In the genomic region with DNA sequence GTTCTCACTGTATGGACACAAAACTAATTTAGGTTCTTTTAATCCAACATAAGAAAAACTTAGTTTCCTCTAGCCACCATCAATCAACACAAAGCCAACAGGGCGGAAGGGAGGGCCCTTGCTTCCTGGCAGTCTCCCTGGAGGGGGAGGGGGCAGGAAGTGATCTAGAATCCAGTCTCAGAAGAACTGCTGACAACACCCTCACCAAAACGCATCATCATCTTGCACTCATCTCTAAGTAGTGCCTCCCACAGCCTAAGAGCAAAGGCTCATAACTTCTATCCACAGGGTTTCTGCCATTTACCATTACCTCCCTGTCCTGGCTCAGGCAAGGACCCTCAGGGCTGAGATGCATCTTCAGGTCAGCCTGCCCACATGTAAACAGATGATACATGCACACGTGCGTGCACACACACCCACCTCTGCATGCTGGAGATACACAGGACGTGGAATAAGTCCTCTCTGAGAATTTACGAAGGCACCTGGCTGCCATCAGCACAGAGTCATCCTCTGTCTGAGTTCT, we compare ENCODE assay signal across 9 cellular contexts. TPM values are rescaled to one million over a fixed set of nuclear protein-coding genes. Genes with fewer than 3 reads are reported as not detected.
DNase-seq lines count a peak whose midpoint lies in the region; ATAC-seq and TF ChIP-seq lines count a peak whose summit lies in the region.
"Had no signal": no experiment of that assay in that cellular context is flagged by ENCODE, and none has a peak within 500 bp of the region (broad histone marks: within the 10 kb centered on the region; RNA-seq: fewer than 3 reads in every experiment).

No MANE protein-coding gene starts in this region.

- H2AFZ ChIP-seq in SK-N-SH (ENCODE audit: low read depth): peak overlapping the region; percentile 52; the same call in 1 of the 2 replicates

- peaks cover 28% of the 10 kb centered on the region for H3F3A ChIP-seq in SK-N-SH (replicated peaks; ENCODE audit: insufficient read depth)

- H3K4me3 Mint-ChIP-seq in activated T-cell treated with anti-CD3 and anti-CD28 coated beads, Interleukin-2, amount 50 U/mL, for 4 hours: peak overlapping the region; percentile 41

- H3K9me3 ChIP-seq in SK-N-SH: no peaks in the 10 kb centered on the region
- no peaks in the 10 kb centered on the region for H3K9me3 ChIP-seq in thymus (ENCODE audit: control insufficient read depth)

- H3K27me3 ChIP-seq in SK-N-SH (ENCODE audit: insufficient read depth): no peaks in the 10 kb centered on the region
- no peaks in the 10 kb centered on the region for H3K27me3 ChIP-seq in thymus (ENCODE audit: control insufficient read depth, insufficient read depth)

- H3K4me1 ChIP-seq in SK-N-SH (ENCODE audit: control insufficient read depth in 1 of 2, insufficient read depth in 2 of 2, low read depth in 1 of 2, low read length in 1 of 2): peaks cover 10 to 44% of the 10 kb centered on the region in 2 experiments; a peak in 3 of 4 replicates
- H3K4me1 ChIP-seq in thymus (ENCODE audit: control insufficient read depth, insufficient read depth, low read length): peaks cover 30% of the 10 kb centered on the region

- CTCF ChIA-PET in SK-N-SH (lab: Yijun Ruan, JAX): no interaction called here

- no peak for TF ChIP-seq EP300 in SK-N-SH (IDR thresholded peaks at IDR 0.05; ENCODE audit: borderline replicate concordance in 1 of 2, low read depth in 1 of 2, low read length in 1 of 2)

- peaks cover 83% of the 10 kb centered on the region for H3K4me1 Mint-ChIP-seq in activated T-cell treated with anti-CD3 and anti-CD28 coated beads, Interleukin-2, amount 50 U/mL, for 4 hours (ENCODE audit: low read depth)

- H3K9ac ChIP-seq in SK-N-SH: no peak overlapping the region

- H3K4me3 ChIP-seq in SK-N-SH (ENCODE audit: low read depth in 2 of 2, low read length in 1 of 2) (no peak overlapping the region), thymus (ENCODE audit: low read length) (no peak overlapping the region)

- peaks cover 20% of the 10 kb centered on the region for H3K79me2 ChIP-seq in SK-N-SH (ENCODE audit: insufficient read depth)

- no peaks in the 10 kb centered on the region for H3K27me3 Mint-ChIP-seq in activated T-cell treated with anti-CD3 and anti-CD28 coated beads, Interleukin-2, amount 50 U/mL, for 4 hours (ENCODE audit: low read depth)

- H3K36me3 ChIP-seq in SK-N-SH (replicated peaks in 1 of 2; ENCODE audit: control insufficient read depth in 1 of 2, insufficient read depth in 2 of 2, low read length in 1 of 2) (no peaks in the 10 kb centered on the region), thymus (ENCODE audit: control insufficient read depth, insufficient read depth) (no peaks in the 10 kb centered on the region)

- DNase-seq in SK-N-SH (no peak), islet precursor cell (peak; percentile 70), NCI-H187 (lab: John Stamatoyannopoulos, UW) (no peak)
- peak; percentile 57 for DNase-seq in activated T-cell treated with anti-CD3 and anti-CD28 coated beads, Interleukin-2, amount 50 U/mL, for 4 hours
- DNase-seq: NCI-H510A had no signal

- H3K27ac ChIP-seq in SK-N-SH (ENCODE audit: low read depth in 2 of 2, low read length in 1 of 2): peak overlapping the region in 1 of 2 experiments; percentile 40; a peak in 2 of 4 replicates
- H3K27ac ChIP-seq in thymus (ENCODE audit: low read depth): peak overlapping the region; percentile 86

- 0 out of 2 replicates have a peak overlapping the region, but pooled peaks have one; percentile 20 for H3K4me2 ChIP-seq in SK-N-SH

- 76% methylated on average over 6 of the region's 6 CpGs for WGBS in SK-N-SH (ENCODE audit: low lambda C conversion rate)
- 23% methylated on average over 6 of the region's 6 CpGs for WGBS in thymus

- no peak; the same call in 2 of the 3 replicates for ATAC-seq in SK-N-SH treated with all-trans-retinoic acid at 6 μM for 48 hours
- ATAC-seq in activated T-cell treated with anti-CD3 and anti-CD28 coated beads, Interleukin-2, amount 50 U/mL, for 4 hours: peak; percentile 89 to 98
- ATAC-seq in HG03097 (IDR thresholded peaks at IDR 0.05; ENCODE audit: low FRiP score, unreplicated experiment): no peak
- no peak for ATAC-seq in HG02973 (IDR thresholded peaks at IDR 0.05; ENCODE audit: unreplicated experiment)

- no peaks in the 10 kb centered on the region for H3K9me2 ChIP-seq in SK-N-SH

- no peaks in the 10 kb centered on the region for H4K20me1 ChIP-seq in SK-N-SH (ENCODE audit: insufficient read depth)

- H3K9me3 Mint-ChIP-seq in activated T-cell treated with anti-CD3 and anti-CD28 coated beads, Interleukin-2, amount 50 U/mL, for 4 hours: no peaks in the 10 kb centered on the region

- POLR2A ChIA-PET in SK-N-SH (lab: Yijun Ruan, JAX): no interaction called here

- H3K36me3 Mint-ChIP-seq in activated T-cell treated with anti-CD3 and anti-CD28 coated beads, Interleukin-2, amount 50 U/mL, for 4 hours (ENCODE audit: insufficient read depth): no peaks in the 10 kb centered on the region

- no peak for TF ChIP-seq CTCF in SK-N-SH (IDR thresholded peaks at IDR 0.05)

- TF ChIP-seq RAD21 in SK-N-SH (IDR thresholded peaks at IDR 0.05; ENCODE audit: low read length): no peak

TF ChIP-seq in SK-N-SH, 30 proteins besides CTCF, POLR2A, EP300 and RAD21:
- TF ChIP-seq TCF12 (IDR thresholded peaks at IDR 0.05): no peak
- TF ChIP-seq, protein P1, sequence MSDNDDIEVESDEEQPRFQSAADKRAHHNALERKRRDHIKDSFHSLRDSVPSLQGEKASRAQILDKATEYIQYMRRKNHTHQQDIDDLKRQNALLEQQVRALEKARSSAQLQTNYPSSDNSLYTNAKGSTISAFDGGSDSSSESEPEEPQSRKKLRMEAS (IDR thresholded peaks at IDR 0.05; ENCODE audit: low read depth): no peak
- TF ChIP-seq, protein P2, sequence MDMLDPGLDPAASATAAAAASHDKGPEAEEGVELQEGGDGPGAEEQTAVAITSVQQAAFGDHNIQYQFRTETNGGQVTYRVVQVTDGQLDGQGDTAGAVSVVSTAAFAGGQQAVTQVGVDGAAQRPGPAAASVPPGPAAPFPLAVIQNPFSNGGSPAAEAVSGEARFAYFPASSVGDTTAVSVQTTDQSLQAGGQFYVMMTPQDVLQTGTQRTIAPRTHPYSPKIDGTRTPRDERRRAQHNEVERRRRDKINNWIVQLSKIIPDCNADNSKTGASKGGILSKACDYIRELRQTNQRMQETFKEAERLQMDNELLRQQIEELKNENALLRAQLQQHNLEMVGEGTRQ (IDR thresholded peaks at IDR 0.05; ENCODE audit: borderline replicate concordance, low read depth, low read length): no peak
- TF ChIP-seq, protein P3, sequence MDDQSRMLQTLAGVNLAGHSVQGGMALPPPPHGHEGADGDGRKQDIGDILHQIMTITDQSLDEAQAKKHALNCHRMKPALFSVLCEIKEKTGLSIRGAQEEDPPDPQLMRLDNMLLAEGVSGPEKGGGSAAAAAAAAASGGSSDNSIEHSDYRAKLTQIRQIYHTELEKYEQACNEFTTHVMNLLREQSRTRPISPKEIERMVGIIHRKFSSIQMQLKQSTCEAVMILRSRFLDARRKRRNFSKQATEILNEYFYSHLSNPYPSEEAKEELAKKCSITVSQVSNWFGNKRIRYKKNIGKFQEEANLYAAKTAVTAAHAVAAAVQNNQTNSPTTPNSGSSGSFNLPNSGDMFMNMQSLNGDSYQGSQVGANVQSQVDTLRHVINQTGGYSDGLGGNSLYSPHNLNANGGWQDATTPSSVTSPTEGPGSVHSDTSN (IDR thresholded peaks at IDR 0.05): peak; percentile 32; the same call in 1 of the 2 replicates
TF ChIP-seq in SK-N-SH: peak in this region for 1.

TF ChIP-seq in SK-N-SH treated with all-trans-retinoic acid at 6 μM for 48 hours, 23 proteins besides CTCF, POLR2A, EP300 and RAD21 (continues in another document):
- no peak for TF ChIP-seq ZNF565 (CRISPR knock-in tag; conservative IDR thresholded peaks at IDR 0.05; ENCODE audit: low read depth)
- no peak for TF ChIP-seq OSR1 (CRISPR knock-in tag; IDR thresholded peaks at IDR 0.05)
- no peak for TF ChIP-seq ZFP30 (CRISPR knock-in tag; IDR thresholded peaks at IDR 0.05)
- TF ChIP-seq ZFP3 (CRISPR knock-in tag; IDR thresholded peaks at IDR 0.05): no peak
- TF ChIP-seq, protein P4, sequence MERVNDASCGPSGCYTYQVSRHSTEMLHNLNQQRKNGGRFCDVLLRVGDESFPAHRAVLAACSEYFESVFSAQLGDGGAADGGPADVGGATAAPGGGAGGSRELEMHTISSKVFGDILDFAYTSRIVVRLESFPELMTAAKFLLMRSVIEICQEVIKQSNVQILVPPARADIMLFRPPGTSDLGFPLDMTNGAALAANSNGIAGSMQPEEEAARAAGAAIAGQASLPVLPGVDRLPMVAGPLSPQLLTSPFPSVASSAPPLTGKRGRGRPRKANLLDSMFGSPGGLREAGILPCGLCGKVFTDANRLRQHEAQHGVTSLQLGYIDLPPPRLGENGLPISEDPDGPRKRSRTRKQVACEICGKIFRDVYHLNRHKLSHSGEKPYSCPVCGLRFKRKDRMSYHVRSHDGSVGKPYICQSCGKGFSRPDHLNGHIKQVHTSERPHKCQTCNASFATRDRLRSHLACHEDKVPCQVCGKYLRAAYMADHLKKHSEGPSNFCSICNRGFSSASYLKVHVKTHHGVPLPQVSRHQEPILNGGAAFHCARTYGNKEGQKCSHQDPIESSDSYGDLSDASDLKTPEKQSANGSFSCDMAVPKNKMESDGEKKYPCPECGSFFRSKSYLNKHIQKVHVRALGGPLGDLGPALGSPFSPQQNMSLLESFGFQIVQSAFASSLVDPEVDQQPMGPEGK (CRISPR knock-in tag; IDR thresholded peaks at IDR 0.05; ENCODE audit: borderline replicate concordance): no peak
- TF ChIP-seq ZC3H10 (CRISPR knock-in tag; IDR thresholded peaks at IDR 0.05): no peak
- no peak for TF ChIP-seq ISL1 (CRISPR knock-in tag; IDR thresholded peaks at IDR 0.05)
- TF ChIP-seq ZNF8 (CRISPR knock-in tag; IDR thresholded peaks at IDR 0.05): no peak
- no peak for TF ChIP-seq ZNF70 (CRISPR knock-in tag; IDR thresholded peaks at IDR 0.05)
- TF ChIP-seq TCF4 (CRISPR knock-in tag; IDR thresholded peaks at IDR 0.05; ENCODE audit: borderline replicate concordance): no peak
- TF ChIP-seq ARNTL (CRISPR knock-in tag; IDR thresholded peaks at IDR 0.05; ENCODE audit: borderline replicate concordance, low read depth): no peak

RNA-seq across cellular contexts. Expression of a gene that starts 20.5 kb away (rescaled TPM):
- polyA plus RNA-seq in SK-N-SH (2012; rRNA removed) (6.2 and 6.4 TPM in 2 replicates), thymus (12.1 TPM)
- 6.9 and 7.3 TPM in 2 replicates for polyA plus RNA-seq in SK-N-SH (2012; cell fraction: cytosol; rRNA removed)
- 5.7 and 9.3 TPM in 2 replicates for polyA plus RNA-seq in SK-N-SH (2012; cell fraction: nucleus; rRNA removed)
- total RNA-seq in activated T-cell treated with anti-CD3 and anti-CD28 coated beads, Interleukin-2, amount 50 U/mL, for 4 hours: 100 to 1,000 TPM; 107 to 117 (median 114) TPM

Comparison
In these comparisons a context has a peak if more than half of its experiments do, and no peak if none do; other contexts are left out.
1. DNase-seq: peak in activated T-cell treated with anti-CD3 and anti-CD28 coated beads, Interleukin-2, amount 50 U/mL, for 4 hours (single experiment) and islet precursor cell (single experiment); none in SK-N-SH (single experiment) and NCI-H187 (0 of 2).
2. ATAC-seq: peak in activated T-cell treated with anti-CD3 and anti-CD28 coated beads, Interleukin-2, amount 50 U/mL, for 4 hours (2 of 2); none in SK-N-SH treated with all-trans-retinoic acid at 6 μM for 48 hours (single experiment), HG03097 (single experiment) and HG02973 (single experiment).